17 cellular contexts compared by ENCODE assay signal in the genomic region with DNA sequence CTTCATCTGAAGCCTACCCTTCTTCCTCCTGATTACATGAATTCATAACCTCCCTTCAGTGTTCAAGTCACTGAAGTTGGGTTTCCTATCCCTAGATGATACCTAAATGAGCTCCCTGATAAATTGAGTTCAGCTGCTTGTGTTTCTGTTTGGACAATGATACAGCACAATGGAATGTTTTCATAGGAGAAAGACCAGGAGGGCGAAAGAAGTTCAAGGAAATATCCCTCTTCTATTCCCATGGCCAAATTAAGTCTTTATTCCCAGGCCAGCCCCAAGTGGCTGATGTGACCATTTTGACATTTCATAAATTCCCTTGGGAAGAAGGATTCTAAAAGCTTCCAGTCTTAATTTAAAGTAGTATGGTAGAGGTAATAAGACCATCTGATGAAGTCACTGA.
A peak's percentile ranks its signal among the peaks of the same experiment; 100 is the strongest.
DNase-seq lines count a peak whose midpoint lies in the region; ATAC-seq lines count a peak whose summit lies in the region.
"Had no signal": no experiment of that assay in that cellular context is flagged by ENCODE, and none has a peak within 500 bp of the region (broad histone marks: within the 10 kb centered on the region; RNA-seq: fewer than 3 reads in every experiment).

No MANE protein-coding gene starts in this region.

- POLR2A ChIA-PET in CD8-positive, alpha-beta memory T cell (lab: Charles Lee): no interaction called here

- H3K9me3 Mint-ChIP-seq in CD8-positive, alpha-beta memory T cell: no peaks in the 10 kb centered on the region
- H3K9me3 Mint-ChIP-seq: activated naive CD4-positive, alpha-beta T cell treated with anti-CD3 and anti-CD28 coated beads for 36 hours had no signal

- no peaks in the 10 kb centered on the region for H3K36me3 Mint-ChIP-seq in CD8-positive, alpha-beta memory T cell

- no peak for ATAC-seq in GM21576 (IDR thresholded peaks at IDR 0.05; ENCODE audit: unreplicated experiment)
- no peak for ATAC-seq in HG02885 (IDR thresholded peaks at IDR 0.05; ENCODE audit: poor library complexity, unreplicated experiment)
- ATAC-seq: activated CD4-positive, alpha-beta T cell treated with anti-CD3 and anti-CD28 coated beads for 36 hours; effector memory CD8-positive, alpha-beta T cell; K562 had no signal

- H3K27me3 Mint-ChIP-seq in CD8-positive, alpha-beta memory T cell: no peaks in the 10 kb centered on the region
- H3K27me3 Mint-ChIP-seq: activated CD4-positive, alpha-beta T cell treated with anti-CD3 and anti-CD28 coated beads for 36 hours had no signal

- H3K9me3 ChIP-seq in CD8-positive, alpha-beta memory T cell (ENCODE audit: low read length): no peaks in the 10 kb centered on the region
- H3K9me3 ChIP-seq: thyroid gland had no signal

- DNase-seq in A172 (ENCODE audit: low spot score) (peak; percentile 88), M059J (ENCODE audit: low read depth) (peak; percentile 69), dedifferentiated amniotic fluid mesenchymal stem cell (ENCODE audit: extremely low spot score) (peak; percentile 71), kidney glomerular epithelial cell (lab: John Stamatoyannopoulos, UW) (peak; percentile 92), OCI-M1 (lab: John Stamatoyannopoulos, UW) (no peak)
- no peak for DNase-seq in CD8-positive, alpha-beta memory T cell
- DNase-seq: activated CD4-positive, alpha-beta T cell treated with anti-CD3 and anti-CD28 coated beads for 36 hours; activated naive CD4-positive, alpha-beta T cell treated with anti-CD3 and anti-CD28 coated beads for 36 hours; effector memory CD8-positive, alpha-beta T cell; GDM1; islet precursor cell; NCI-H2171 treated with DMSO at 0.1 percent for 48 hours; nucleus accumbens; thyroid gland had no signal

- no peak overlapping the region for H3K27ac ChIP-seq in CD8-positive, alpha-beta memory T cell (ENCODE audit: low read depth, low read length)
- H3K27ac ChIP-seq: thyroid gland had no signal

- no peak overlapping the region for H3K27ac Mint-ChIP-seq in CD8-positive, alpha-beta memory T cell
- H3K27ac Mint-ChIP-seq: activated CD4-positive, alpha-beta T cell treated with anti-CD3 and anti-CD28 coated beads for 36 hours; activated naive CD4-positive, alpha-beta T cell treated with anti-CD3 and anti-CD28 coated beads for 36 hours; effector memory CD8-positive, alpha-beta T cell had no signal

- no peaks in the 10 kb centered on the region for H3K36me3 ChIP-seq in CD8-positive, alpha-beta memory T cell (ENCODE audit: insufficient read depth, low read length)
- H3K36me3 ChIP-seq: thyroid gland had no signal

- CTCF ChIA-PET in CD8-positive, alpha-beta memory T cell (lab: Charles Lee): no interaction called here

- no peak overlapping the region for H3K4me3 ChIP-seq in CD8-positive, alpha-beta memory T cell (ENCODE audit: low read length)
- H3K4me3 ChIP-seq: K562, thyroid gland had no signal

- no peak overlapping the region for H3K4me3 Mint-ChIP-seq in CD8-positive, alpha-beta memory T cell
- H3K4me3 Mint-ChIP-seq: activated CD4-positive, alpha-beta T cell treated with anti-CD3 and anti-CD28 coated beads for 36 hours; activated naive CD4-positive, alpha-beta T cell treated with anti-CD3 and anti-CD28 coated beads for 36 hours; effector memory CD8-positive, alpha-beta T cell had no signal

- H3K4me1 Mint-ChIP-seq in CD8-positive, alpha-beta memory T cell: no peaks in the 10 kb centered on the region
- H3K4me1 Mint-ChIP-seq: activated CD4-positive, alpha-beta T cell treated with anti-CD3 and anti-CD28 coated beads for 36 hours had no signal

- H3K4me1 ChIP-seq in CD8-positive, alpha-beta memory T cell (ENCODE audit: insufficient read depth, low read length): no peaks in the 10 kb centered on the region
- H3K4me1 ChIP-seq: thyroid gland had no signal

- H3K27me3 ChIP-seq in CD8-positive, alpha-beta memory T cell (ENCODE audit: insufficient read depth, low read length, poor library complexity, severe bottlenecking): no peaks in the 10 kb centered on the region
- H3K27me3 ChIP-seq: thyroid gland had no signal

Comparison
In these comparisons a context has a peak if more than half of its experiments do, and no peak if none do; other contexts are left out.
1. DNase-seq: peak in A172 (single experiment), M059J (single experiment), dedifferentiated amniotic fluid mesenchymal stem cell (single experiment) and kidney glomerular epithelial cell (single experiment); none in CD8-positive, alpha-beta memory T cell (0 of 5) and OCI-M1 (single experiment).